Comparison of ENCODE assay signal across 14 cellular contexts in genomic region chr2:191266201-191266600, GRCh38. TPM values are rescaled to one million over a fixed set of nuclear protein-coding genes. Genes with fewer than 3 reads are reported as not detected.
DNase-seq lines count a peak whose midpoint lies in the region; ATAC-seq and TF ChIP-seq lines count a peak whose summit lies in the region.
"Had no signal": no experiment of that assay in that cellular context is flagged by ENCODE, and none has a peak within 500 bp of the region (broad histone marks: within the 10 kb centered on the region; RNA-seq: fewer than 3 reads in every experiment).

No MANE protein-coding gene starts in this region.

- H3K4me3 ChIP-seq in AG04449 (ENCODE audit: low read depth, low read length) (peak overlapping the region; percentile 1; the same call in 1 of the 2 replicates), SJCRH30 (no peak overlapping the region), fibroblast of the aortic adventitia (ENCODE audit: low read depth, low read length) (peak overlapping the region; percentile 34), H7 (ENCODE audit: insufficient read depth, low read depth, low read length) (no peak overlapping the region)
- H3K4me3 ChIP-seq: cardiac muscle cell had no signal

- no peak for DNase-seq in AG04449 (ENCODE audit: low read depth, low spot score)
- no peak for DNase-seq in SJCRH30
- peak; percentile 66 for DNase-seq in fibroblast of the aortic adventitia (ENCODE audit: low read depth)
- no peak for DNase-seq in sciatic nerve (ENCODE audit: low spot score)
- no peak for DNase-seq in H7
- no peak for DNase-seq in COR-L47 (lab: John Stamatoyannopoulos, UW)
- no peak for DNase-seq in NCI-H524 (lab: John Stamatoyannopoulos, UW)
- DNase-seq: naive B cell; NCI-H1930; stimulated activated naive CD8-positive, alpha-beta T cell treated with anti-CD3 and anti-CD28 coated beads, Interleukin-15, Interleukin-2, amounts not matched to agents 100 U/mL and 50 U/mL, for 24 hours; T1000 had no signal

- POLR2A ChIA-PET in AG04449 (lab: Yijun Ruan, JAX), result interaction anchor here (1.0 to 2.4 kb wide), 2 partner anchors 11 to 20 kb away, joined by 3 to 8 read pairs; partner anchors contain the start of gene MYO1B

- ATAC-seq in sciatic nerve (peak; percentile 35), HG03439 (IDR thresholded peaks at IDR 0.05; ENCODE audit: unreplicated experiment) (no peak)
- ATAC-seq: activated T-helper 17 cell treated with anti-CD3 and anti-CD28 coated beads, Interleukin-2, amount 50 U/mL, for 72 hours; stimulated activated naive CD8-positive, alpha-beta T cell treated with anti-CD3 and anti-CD28 coated beads, Interleukin-15, Interleukin-2, amounts not matched to agents 100 U/mL and 50 U/mL, for 24 hours had no signal

- intact Hi-C loops in sciatic nerve (cut with DNase I), result no loop called here

- H3K36me3 ChIP-seq in SJCRH30 (no peaks in the 10 kb centered on the region), H7 (replicated peaks; ENCODE audit: control insufficient read depth, insufficient read depth, low read length) (no peaks in the 10 kb centered on the region)
- H3K36me3 ChIP-seq: cardiac muscle cell had no signal

- peak overlapping the region; percentile 1 for H3K27ac ChIP-seq in SJCRH30
- H3K27ac ChIP-seq: cardiac muscle cell had no signal

- no peak for TF ChIP-seq CTCF in AG04449 (IDR thresholded peaks at IDR 0.05; ENCODE audit: insufficient read depth, low read length, missing control alignments)
- no peak for TF ChIP-seq CTCF in fibroblast of the aortic adventitia (IDR thresholded peaks at IDR 0.05; ENCODE audit: insufficient read depth, low read length)

- CTCF ChIA-PET in AG04449 (lab: Yijun Ruan, JAX), result interaction anchor here (0.7 to 2.9 kb wide), 7 partner anchors 14 to 235 kb away, joined by 3 to 12 read pairs (median 4); no protein-coding TSS in a partner anchor

- H3K27me3 ChIP-seq in SJCRH30, result no peaks in the 10 kb centered on the region
- no peaks in the 10 kb centered on the region for H3K27me3 ChIP-seq in H7 (ENCODE audit: control insufficient read depth, insufficient read depth, low read length)
- H3K27me3 ChIP-seq: cardiac muscle cell had no signal

- H3K9me3 ChIP-seq in SJCRH30 (replicated peaks), result no peaks in the 10 kb centered on the region; the same call in 1 of the 2 replicates

- peaks cover 26% of the 10 kb centered on the region for H3K4me1 ChIP-seq in SJCRH30

RNA-seq across cellular contexts. Expression of gene MYO1B, which starts 21.0 kb away (rescaled TPM):
- total RNA-seq in SJCRH30 (2014; rRNA removed; shearing (Covaris generic)), result 248 and 265 TPM in 2 replicates
- 75.3 and 103 TPM in 2 replicates for total RNA-seq in fibroblast of the aortic adventitia (ENCODE audit: low replicate concordance)
- 74.9 TPM for total RNA-seq in sciatic nerve
- total RNA-seq in H7 (2014; rRNA removed; shearing (Covaris generic)), result 47.4 and 55.8 TPM in 2 replicates

Comparison
In these comparisons a context has a peak if more than half of its experiments do, and no peak if none do; other contexts are left out.
1. H3K4me3 ChIP-seq: peak in AG04449 (single experiment) and fibroblast of the aortic adventitia (single experiment); none in SJCRH30 (single experiment) and H7 (single experiment).